ENCODE assay signal across 8 cellular contexts in the genomic region with DNA sequence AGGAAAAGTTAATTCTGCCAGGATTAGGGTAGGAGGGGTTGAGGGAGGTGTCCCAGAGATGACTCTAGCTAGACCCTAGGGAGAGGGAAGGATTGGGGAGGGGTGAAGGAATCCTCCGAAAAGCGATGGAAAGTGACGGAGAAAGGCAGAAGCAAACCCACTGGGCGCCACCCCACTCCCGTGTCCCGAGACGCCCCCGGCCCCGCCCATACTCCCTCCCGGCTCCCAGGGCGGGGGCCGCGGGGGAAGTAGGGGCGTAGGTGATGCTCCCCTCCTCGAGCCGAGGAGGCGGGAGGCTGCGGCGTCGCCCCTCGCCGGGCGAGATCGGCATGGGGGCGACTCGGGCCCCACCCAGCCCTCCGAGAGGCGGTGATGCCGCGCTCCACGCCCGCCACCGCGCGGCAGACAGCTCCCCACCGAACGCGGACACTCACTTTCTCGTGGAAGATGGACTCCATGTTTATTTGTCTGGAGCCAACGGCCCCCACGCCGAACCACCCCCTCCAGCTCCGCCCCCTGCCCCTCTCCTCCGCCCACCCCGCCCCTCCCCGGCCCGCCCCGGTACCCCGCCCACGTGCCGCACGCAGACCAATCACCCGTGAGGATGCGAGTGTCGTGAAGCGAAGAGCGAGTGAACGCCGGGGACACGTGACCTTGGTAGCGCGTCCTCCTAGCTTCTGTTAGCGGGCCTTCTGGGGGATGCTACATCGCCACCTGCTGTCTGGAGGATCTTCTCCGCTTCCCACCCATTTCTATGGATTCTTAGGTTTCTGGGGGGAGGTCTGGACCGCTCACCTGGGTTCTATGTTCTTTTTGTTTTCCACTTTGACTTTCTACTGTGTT. TPM values are rescaled to one million over a fixed set of nuclear protein-coding genes. Genes with fewer than 3 reads are reported as not detected.
DNase-seq lines count a peak whose midpoint lies in the region; ATAC-seq and TF ChIP-seq lines count a peak whose summit lies in the region.

A gene (minus strand): TSS at position 488 of the 843 bp plus-strand sequence. CDS start 30 bp downstream, at position 458.

- peak; percentile 81 to 88 (median 82) for TF ChIP-seq CTCF in esophagus muscularis mucosa (IDR thresholded peaks at IDR 0.05)

- H3K27ac ChIP-seq in esophagus muscularis mucosa (replicated peaks in 1 of 4) = peak within 1 kb of the TSS; percentile 89 to 99 (median 95)
- H3K27ac ChIP-seq in muscle layer of duodenum (ENCODE audit: low read length) = peak within 1 kb of the TSS; percentile 99

- peak; percentile 98 for DNase-seq in DMS79 treated with DMSO at 0.1 percent for 48 hours (lab: John Stamatoyannopoulos, UW)
- DNase-seq in KG1 (lab: John Stamatoyannopoulos, UW) = peak; percentile 90
- peak; percentile 94 for DNase-seq in activated T-cell treated with anti-CD3 and anti-CD28 coated beads, Interleukin-2, amount 50 U/mL, for 4 hours
- DNase-seq in esophagus muscularis mucosa (ENCODE audit: extremely low spot score) = peak; percentile 99
- DNase-seq in stimulated activated CD8-positive, alpha-beta memory T cell treated with anti-CD3 and anti-CD28 coated beads, Interleukin-7, amount 100 ng/mL, for 4 hours (ENCODE audit: low read depth in 2 of 2) = peak; percentile 94 to 95

- intact Hi-C loops in esophagus muscularis mucosa (cut with DNase I) = loop anchor here (5.0 kb wide), 1 partner anchor 64 kb away; a partner anchor contains a TSS

- under 1% methylated on average over 23 of the region's 66 CpGs for WGBS in esophagus muscularis mucosa

- peaks cover 36 to 48% (median 44%) of the 10 kb centered on the region in 4 donors for H3K4me1 ChIP-seq in esophagus muscularis mucosa
- H3K4me1 ChIP-seq in muscle layer of duodenum (ENCODE audit: control insufficient read depth in 1 of 2, insufficient read depth in 2 of 2, low read length in 2 of 2) = peaks cover 0 to 20% of the 10 kb centered on the region in 2 donors

- no peak for TF ChIP-seq EP300 in esophagus muscularis mucosa (IDR thresholded peaks at IDR 0.05)

- no peaks in the 10 kb centered on the region for H3K36me3 Mint-ChIP-seq in activated T-cell treated with anti-CD3 and anti-CD28 coated beads, Interleukin-2, amount 50 U/mL, for 4 hours (ENCODE audit: insufficient read depth)

- H3K4me1 Mint-ChIP-seq in activated T-cell treated with anti-CD3 and anti-CD28 coated beads, Interleukin-2, amount 50 U/mL, for 4 hours (ENCODE audit: low read depth) = peaks cover 50% of the 10 kb centered on the region

- peak; percentile 30 for TF ChIP-seq POLR2A in esophagus muscularis mucosa (IDR thresholded peaks at IDR 0.05; ENCODE audit: low read depth)

- H3K36me3 ChIP-seq in esophagus muscularis mucosa (no peaks in the 10 kb centered on the region), muscle layer of duodenum (ENCODE audit: control insufficient read depth in 1 of 2, insufficient read depth in 2 of 2, low read length in 2 of 2) (no peaks in the 10 kb centered on the region)

- H3K4me3 ChIP-seq in esophagus muscularis mucosa = peak within 1 kb of the TSS; percentile 76 to 100 (median 83)
- peak within 1 kb of the TSS; percentile 94 to 99 for H3K4me3 ChIP-seq in muscle layer of duodenum (ENCODE audit: low read depth in 1 of 2, low read length in 2 of 2)

- H3K9me3 ChIP-seq in esophagus muscularis mucosa (no peaks in the 10 kb centered on the region), muscle layer of duodenum (ENCODE audit: control insufficient read depth in 1 of 2, low read length in 2 of 2) (no peaks in the 10 kb centered on the region)

- H3K9me3 Mint-ChIP-seq in activated T-cell treated with anti-CD3 and anti-CD28 coated beads, Interleukin-2, amount 50 U/mL, for 4 hours = no peaks in the 10 kb centered on the region

- peak; percentile 77 for ATAC-seq in GM21717 (IDR thresholded peaks at IDR 0.05; ENCODE audit: unreplicated experiment)
- ATAC-seq in activated T-cell treated with anti-CD3 and anti-CD28 coated beads, Interleukin-2, amount 50 U/mL, for 4 hours = peak; percentile 96

- no peaks in the 10 kb centered on the region for H3K27me3 ChIP-seq in esophagus muscularis mucosa
- no peaks in the 10 kb centered on the region for H3K27me3 ChIP-seq in muscle layer of duodenum (ENCODE audit: low read depth, low read length)

- H3K4me3 Mint-ChIP-seq in activated T-cell treated with anti-CD3 and anti-CD28 coated beads, Interleukin-2, amount 50 U/mL, for 4 hours = peak within 1 kb of the TSS; percentile 94

- H3K27me3 Mint-ChIP-seq in activated T-cell treated with anti-CD3 and anti-CD28 coated beads, Interleukin-2, amount 50 U/mL, for 4 hours (ENCODE audit: low read depth) = peaks cover 2% of the 10 kb centered on the region

TF ChIP-seq in PFSK-1, 5 proteins besides CTCF, POLR2A, EP300 and RAD21:
- TF ChIP-seq POLR2AphosphoS5 (IDR thresholded peaks at IDR 0.05; ENCODE audit: low read depth, low read length) (0 out of 2 replicates have a peak, but pooled peaks have one; percentile 40), FOXP2 (optimal IDR thresholded peaks at IDR 0.05; ENCODE audit: borderline replicate concordance, extremely low read depth, extremely low read length, insufficient read depth) (no peak), SIN3A (IDR thresholded peaks at IDR 0.05; ENCODE audit: borderline replicate concordance, insufficient read depth, low read length) (peak; percentile 51; the same call in 1 of the 2 replicates)

RNA-seq across cellular contexts. Expression of the gene that starts here (rescaled TPM):
- 4.9 TPM for polyA plus RNA-seq in PFSK-1 (2012; ENCODE audit: insufficient read length, low read depth)
- 10 to 100 TPM; 20.3 to 25.8 (median 24.1) TPM for total RNA-seq in activated T-cell treated with anti-CD3 and anti-CD28 coated beads, Interleukin-2, amount 50 U/mL, for 4 hours
- total RNA-seq in esophagus muscularis mucosa = 10 to 100 TPM; 24.1 to 48.9 (median 24.9) TPM

Comparison
In these comparisons a context has a peak if more than half of its experiments do, and no peak if none do; other contexts are left out.
1. Peak in every context shown above with its lines: DNase-seq, ATAC-seq, H3K4me3 ChIP-seq and H3K27ac ChIP-seq.